1 cellular context compared by ENCODE assay signal in genomic region chr6:18219611-18220010, GRCh38.
TF ChIP-seq lines count a peak whose summit lies in the region.

No MANE protein-coding gene starts in this region.

TF ChIP-seq in HepG2, 621 proteins besides CTCF, POLR2A, EP300 and RAD21:
- TF ChIP-seq DNMT1 (CRISPR knock-in tag; IDR thresholded peaks at IDR 0.05) (no peak), CENPX (CRISPR knock-in tag; IDR thresholded peaks at IDR 0.05) (no peak), ZFP1 (CRISPR knock-in tag; IDR thresholded peaks at IDR 0.05) (no peak), ZFY (CRISPR knock-in tag; IDR thresholded peaks at IDR 0.05) (no peak), FOXP4 (CRISPR knock-in tag; IDR thresholded peaks at IDR 0.05) (no peak), TFDP2 (CRISPR knock-in tag; IDR thresholded peaks at IDR 0.05) (no peak), FOSL1 (CRISPR knock-in tag; IDR thresholded peaks at IDR 0.05; ENCODE audit: borderline replicate concordance) (no peak), MEIS1 (CRISPR knock-in tag; IDR thresholded peaks at IDR 0.05; ENCODE audit: borderline replicate concordance) (no peak), LBX2 (CRISPR knock-in tag; IDR thresholded peaks at IDR 0.05; ENCODE audit: borderline replicate concordance) (no peak), ZNF136 (CRISPR knock-in tag; IDR thresholded peaks at IDR 0.05; ENCODE audit: low read depth) (no peak), HIC2 (CRISPR knock-in tag; IDR thresholded peaks at IDR 0.05; ENCODE audit: low read depth) (no peak), ZNF674 (CRISPR knock-in tag; IDR thresholded peaks at IDR 0.05; ENCODE audit: low read depth) (no peak), ZBTB20 (CRISPR knock-in tag; IDR thresholded peaks at IDR 0.05; ENCODE audit: borderline replicate concordance, low read depth) (no peak), MAX (IDR thresholded peaks at IDR 0.05) (no peak), MAZ (IDR thresholded peaks at IDR 0.05; ENCODE audit: borderline replicate concordance, low read depth, low read length) (no peak), MAZ (CRISPR knock-in tag; IDR thresholded peaks at IDR 0.05; ENCODE audit: low read depth) (no peak), ZMYM3 (CRISPR knock-in tag; IDR thresholded peaks at IDR 0.05) (no peak), SOX13 (IDR thresholded peaks at IDR 0.05) (no peak), SOX13 (CRISPR knock-in tag; conservative IDR thresholded peaks at IDR 0.05 in 1 of 2, IDR thresholded peaks at IDR 0.05 in 1 of 2) (no peak)
TF ChIP-seq in HepG2: peak in this region for 0.
